Comparison of ENCODE assay signal across 1 cellular context in genomic region chr1:16009678-16010077, GRCh38.
TF ChIP-seq lines count a peak whose summit lies in the region.

No MANE protein-coding gene starts in this region.

TF ChIP-seq in H1, 55 proteins besides CTCF, POLR2A, EP300 and RAD21:
- TF ChIP-seq TAF1 (IDR thresholded peaks at IDR 0.05; ENCODE audit: low read depth, low read length) (no peak), MAFK (IDR thresholded peaks at IDR 0.05; ENCODE audit: low read depth, low read length) (no peak), JUN (IDR thresholded peaks at IDR 0.05; ENCODE audit: low read depth, low read length) (no peak), MAX (IDR thresholded peaks at IDR 0.05) (no peak), BCL11A (IDR thresholded peaks at IDR 0.05; ENCODE audit: low read depth in 2 of 2, low read length in 2 of 2) (no peak), BRCA1 (IDR thresholded peaks at IDR 0.05; ENCODE audit: low read depth, low read length) (no peak), EGR1 (IDR thresholded peaks at IDR 0.05; ENCODE audit: borderline replicate concordance, low read depth, low read length) (no peak), SIRT6 (IDR thresholded peaks at IDR 0.05; ENCODE audit: low read length) (no peak), ASH2L (IDR thresholded peaks at IDR 0.05; ENCODE audit: low read length) (no peak), CHD2 (IDR thresholded peaks at IDR 0.05; ENCODE audit: low read length) (no peak)
